In the genomic region with DNA sequence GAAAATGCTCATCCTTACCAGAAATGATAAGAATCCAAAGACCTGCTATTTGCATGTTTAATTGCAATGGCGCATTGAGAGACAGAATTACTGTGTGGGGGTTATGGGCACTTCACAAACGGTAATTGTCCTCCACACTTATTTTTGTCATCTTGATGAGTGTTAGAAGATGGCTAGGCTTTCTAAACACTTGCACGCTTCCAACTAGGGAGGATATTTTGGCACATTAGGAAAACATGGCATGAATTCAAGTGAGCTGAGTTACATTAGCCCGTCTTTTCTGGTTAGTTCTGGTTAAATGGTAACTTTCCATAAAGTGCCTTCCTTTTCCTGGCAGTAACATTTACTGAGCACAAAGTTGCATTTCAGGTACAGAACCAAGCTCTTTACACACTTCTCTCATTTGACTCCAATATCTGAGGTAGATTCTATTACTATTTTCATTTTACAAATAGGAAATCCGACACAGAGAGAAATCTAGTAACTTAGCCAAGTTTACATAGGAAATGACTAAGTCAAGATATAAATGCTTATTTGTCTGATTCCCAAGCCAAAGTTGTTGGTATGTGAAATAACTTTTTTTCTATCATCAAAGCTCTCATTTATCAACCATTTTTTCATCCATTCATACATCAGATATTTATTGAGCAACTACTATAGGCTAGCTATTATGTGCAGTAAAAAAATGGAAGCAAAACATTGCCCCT, we compare ENCODE assay signal across 19 cellular contexts.
DNase-seq lines count a peak whose midpoint lies in the region; TF ChIP-seq lines count a peak whose summit lies in the region.
"Had no signal": no experiment of that assay in that cellular context is flagged by ENCODE, and none has a peak within 500 bp of the region (broad histone marks: within the 10 kb centered on the region; RNA-seq: fewer than 3 reads in every experiment).

No MANE protein-coding gene starts in this region.

- no peak for TF ChIP-seq CTCF in fibroblast of villous mesenchyme (IDR thresholded peaks at IDR 0.05; ENCODE audit: insufficient read depth, low read depth, low read length)

- DNase-seq in HT1080 (ENCODE audit: low read depth): peak; percentile 50
- DNase-seq in astrocyte of the hippocampus (ENCODE audit: low read depth, low spot score): peak; percentile 9
- peak; percentile 2 for DNase-seq in fibroblast of villous mesenchyme (ENCODE audit: low read depth)
- peak; percentile 38 for DNase-seq in renal cortical epithelial cell (ENCODE audit: low read depth)
- DNase-seq in NCI-H146 treated with DMSO at 0.1 percent for 48 hours (lab: John Stamatoyannopoulos, UW; ENCODE audit: unreplicated experiment): no peak
- DNase-seq in NCI-H2081 treated with DMSO at 0.1 percent for 48 hours (lab: John Stamatoyannopoulos, UW): no peak
- no peak for DNase-seq in stimulated activated naive CD4-positive, alpha-beta T cell (lab: John Stamatoyannopoulos, UW)
- DNase-seq in DMS 273 (lab: John Stamatoyannopoulos, UW; ENCODE audit: unreplicated experiment): no peak
- DNase-seq: adrenal gland; DMS 273 treated with DMSO at 0.1 percent for 48 hours; GF-D8; glutamatergic neuron; lower lobe of right lung; naive thymus-derived CD8-positive, alpha-beta T cell; NCI-H2107; ovary; small intestine; stimulated activated CD4-positive, alpha-beta T cell treated with anti-CD3 and anti-CD28 coated beads, Interleukin-4, amount 100 ng/mL, for 24 hours had no signal

- no peak overlapping the region for H3K4me3 ChIP-seq in fibroblast of villous mesenchyme (ENCODE audit: low read depth, low read length)
- H3K4me3 ChIP-seq: adrenal gland, GM12878, lower lobe of right lung, ovary had no signal

Comparison
In these comparisons a context has a peak if more than half of its experiments do, and no peak if none do; other contexts are left out.
1. DNase-seq: peak in HT1080 (single experiment), astrocyte of the hippocampus (single experiment), fibroblast of villous mesenchyme (single experiment) and renal cortical epithelial cell (single experiment); none in NCI-H146 treated with DMSO at 0.1 percent for 48 hours (single experiment), NCI-H2081 treated with DMSO at 0.1 percent for 48 hours (single experiment), stimulated activated naive CD4-positive, alpha-beta T cell (0 of 6) and DMS 273 (single experiment).